1 cellular context compared by ENCODE assay signal in the genomic region with DNA sequence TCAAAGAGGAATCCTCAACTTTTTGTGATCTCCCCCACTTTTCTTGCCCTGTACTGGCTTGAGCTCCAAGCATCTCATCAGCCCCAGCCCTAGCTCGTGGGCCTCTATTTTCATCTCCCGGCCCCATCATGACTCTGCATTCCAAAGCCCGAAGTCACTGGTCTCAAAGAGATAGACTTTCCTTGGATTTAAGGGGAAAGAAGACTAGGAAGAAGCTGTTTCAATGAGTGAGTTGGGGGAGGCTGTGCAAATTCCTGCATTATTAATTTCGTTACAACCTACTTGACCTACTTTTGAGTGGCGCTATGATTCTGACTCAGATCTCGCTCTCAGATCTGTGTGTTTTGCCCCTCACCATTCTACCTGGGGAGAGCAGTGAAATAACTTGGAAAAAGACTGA.
TF ChIP-seq lines count a peak whose summit lies in the region.

No MANE protein-coding gene starts in this region.

TF ChIP-seq in SK-N-SH treated with all-trans-retinoic acid at 6 μM for 48 hours, 23 proteins besides CTCF, POLR2A, EP300 and RAD21 (continued from another document):
- TF ChIP-seq POU6F1 (CRISPR knock-in tag; IDR thresholded peaks at IDR 0.05; ENCODE audit: borderline replicate concordance, low read depth) = no peak
